Comparison of ENCODE assay signal across 8 cellular contexts in genomic region chr7:114889646-114890285, GRCh38. TPM values are rescaled to one million over a fixed set of nuclear protein-coding genes. Genes with fewer than 3 reads are reported as not detected.
DNase-seq lines count a peak whose midpoint lies in the region; ATAC-seq and TF ChIP-seq lines count a peak whose summit lies in the region.

No MANE protein-coding gene starts in this region.

- H3K27ac Mint-ChIP-seq in activated CD4-positive, alpha-beta T cell treated with anti-CD3 and anti-CD28 coated beads, Interleukin-2, amount 10 ng/mL, durations not matched to agents 7 days and 5 days = peak overlapping the region; percentile 33
- H3K27ac Mint-ChIP-seq in activated CD8-positive, alpha-beta T cell treated with anti-CD3 and anti-CD28 coated beads for 36 hours = peak overlapping the region; percentile 92

- peaks cover 8% of the 10 kb centered on the region for H3K4me1 Mint-ChIP-seq in activated CD4-positive, alpha-beta T cell treated with anti-CD3 and anti-CD28 coated beads, Interleukin-2, amount 10 ng/mL, durations not matched to agents 7 days and 5 days
- H3K4me1 Mint-ChIP-seq in activated CD8-positive, alpha-beta T cell treated with anti-CD3 and anti-CD28 coated beads for 36 hours (ENCODE audit: low read depth) = peaks cover 36% of the 10 kb centered on the region

- peak; percentile 66 for ATAC-seq in HG03354 (IDR thresholded peaks at IDR 0.05; ENCODE audit: poor library complexity, severe bottlenecking, unreplicated experiment)
- peak; percentile 98 for ATAC-seq in activated CD8-positive, alpha-beta T cell treated with anti-CD3 and anti-CD28 coated beads for 36 hours
- ATAC-seq in left colon = peak; percentile 66
- no peak for ATAC-seq in GM21360 (IDR thresholded peaks at IDR 0.05; ENCODE audit: unreplicated experiment)

- no peaks in the 10 kb centered on the region for H3K27me3 Mint-ChIP-seq in activated CD4-positive, alpha-beta T cell treated with anti-CD3 and anti-CD28 coated beads, Interleukin-2, amount 10 ng/mL, durations not matched to agents 7 days and 5 days
- H3K27me3 Mint-ChIP-seq in activated CD8-positive, alpha-beta T cell treated with anti-CD3 and anti-CD28 coated beads for 36 hours = no peaks in the 10 kb centered on the region

- peaks cover 8% of the 10 kb centered on the region for H3K36me3 Mint-ChIP-seq in activated CD4-positive, alpha-beta T cell treated with anti-CD3 and anti-CD28 coated beads, Interleukin-2, amount 10 ng/mL, durations not matched to agents 7 days and 5 days (ENCODE audit: low read depth)
- peaks cover 2% of the 10 kb centered on the region for H3K36me3 Mint-ChIP-seq in activated CD8-positive, alpha-beta T cell treated with anti-CD3 and anti-CD28 coated beads for 36 hours (ENCODE audit: low read depth)

- H3K9me3 Mint-ChIP-seq in activated CD4-positive, alpha-beta T cell treated with anti-CD3 and anti-CD28 coated beads, Interleukin-2, amount 10 ng/mL, durations not matched to agents 7 days and 5 days = peaks cover 12% of the 10 kb centered on the region
- peaks cover 7% of the 10 kb centered on the region for H3K9me3 Mint-ChIP-seq in activated CD8-positive, alpha-beta T cell treated with anti-CD3 and anti-CD28 coated beads for 36 hours

- CTCF ChIA-PET in activated CD4-positive, alpha-beta T cell treated with anti-CD3 and anti-CD28 coated beads, Interleukin-2, amount 10 ng/mL, durations not matched to agents 7 days and 5 days (lab: Charles Lee) = interaction anchor here (1.0 to 2.4 kb wide), 2 partner anchors 9 to 18 kb away, joined by 3 to 7 read pairs; no protein-coding TSS in a partner anchor
- CTCF ChIA-PET in activated CD8-positive, alpha-beta T cell treated with anti-CD3 and anti-CD28 coated beads for 36 hours (lab: Charles Lee) = no interaction called here

- no peak for TF ChIP-seq CTCF in activated CD8-positive, alpha-beta T cell treated with anti-CD3 and anti-CD28 coated beads for 36 hours (IDR thresholded peaks at IDR 0.05)

- POLR2A ChIA-PET in activated CD4-positive, alpha-beta T cell treated with anti-CD3 and anti-CD28 coated beads, Interleukin-2, amount 10 ng/mL, durations not matched to agents 7 days and 5 days (lab: Charles Lee) = interaction anchor here (0.6 kb wide), 1 partner anchor 33 kb away, joined by 3 read pairs; no protein-coding TSS in a partner anchor
- POLR2A ChIA-PET in activated CD8-positive, alpha-beta T cell treated with anti-CD3 and anti-CD28 coated beads for 36 hours (lab: Charles Lee) = interaction anchor here (1.1 to 1.2 kb wide), 2 partner anchors 34 to 37 kb away, joined by 4 read pairs; no protein-coding TSS in a partner anchor

- peak; percentile 6 for DNase-seq in activated CD4-positive, alpha-beta T cell treated with anti-CD3 and anti-CD28 coated beads, Interleukin-2, amount 10 ng/mL, durations not matched to agents 7 days and 5 days
- DNase-seq in activated CD4-positive, alpha-beta T cell treated with anti-CD3 and anti-CD28 coated beads for 48 hours = no peak
- DNase-seq in activated CD8-positive, alpha-beta T cell treated with anti-CD3 and anti-CD28 coated beads for 36 hours = peak; percentile 28
- DNase-seq in left colon (no peak), C1 segment of cervical spinal cord (lab: John Stamatoyannopoulos, UW) (no peak)
- DNase-seq in NK-92 treated with Interleukin-12 subunit alpha and Interleukin-12 subunit beta, amount 100 ng/mL, for 24 hours (lab: John Stamatoyannopoulos, UW) = no peak

- H3K4me3 Mint-ChIP-seq in activated CD4-positive, alpha-beta T cell treated with anti-CD3 and anti-CD28 coated beads, Interleukin-2, amount 10 ng/mL, durations not matched to agents 7 days and 5 days = no peak overlapping the region
- no peak overlapping the region for H3K4me3 Mint-ChIP-seq in activated CD8-positive, alpha-beta T cell treated with anti-CD3 and anti-CD28 coated beads for 36 hours

- intact Hi-C loops in activated CD8-positive, alpha-beta T cell treated with anti-CD3 and anti-CD28 coated beads for 36 hours (cut with micrococcal nuclease) = loop anchor here (1.0 to 5.0 kb wide), 2 partner anchors 33 to 42 kb away; partner anchors contain the start of gene MDFIC
- intact Hi-C loops in left colon (cut with DNase I, micrococcal nuclease) = no loop called here

RNA-seq across cellular contexts. Expression of gene MDFIC, which starts 32.1 kb away (rescaled TPM):
- total RNA-seq in activated CD4-positive, alpha-beta T cell treated with anti-CD3 and anti-CD28 coated beads, Interleukin-2, amount 10 ng/mL, durations not matched to agents 7 days and 5 days = 10 to 100 TPM; 75.4 to 91.2 TPM
- total RNA-seq in activated CD8-positive, alpha-beta T cell treated with anti-CD3 and anti-CD28 coated beads for 36 hours = 10 to 100 TPM; 53.5 to 55.3 TPM
- total RNA-seq in left colon = 10 to 100 TPM in 1 of 2 donors, 1 to 10 TPM in 1; 4.8 to 10.9 TPM

Comparison
In these comparisons a context has a peak if more than half of its experiments do, and no peak if none do; other contexts are left out.
1. DNase-seq: peak in activated CD4-positive, alpha-beta T cell treated with anti-CD3 and anti-CD28 coated beads, Interleukin-2, amount 10 ng/mL, durations not matched to agents 7 days and 5 days (single experiment) and activated CD8-positive, alpha-beta T cell treated with anti-CD3 and anti-CD28 coated beads for 36 hours (single experiment); none in activated CD4-positive, alpha-beta T cell treated with anti-CD3 and anti-CD28 coated beads for 48 hours (single experiment), left colon (0 of 2), C1 segment of cervical spinal cord (0 of 14) and NK-92 treated with Interleukin-12 subunit alpha and Interleukin-12 subunit beta, amount 100 ng/mL, for 24 hours (single experiment).
2. RNA of gene MDFIC, which starts 32.1 kb away (total RNA-seq): 75.4 to 91.2 TPM in activated CD4-positive, alpha-beta T cell treated with anti-CD3 and anti-CD28 coated beads, Interleukin-2, amount 10 ng/mL, durations not matched to agents 7 days and 5 days and 53.5 to 55.3 TPM in activated CD8-positive, alpha-beta T cell treated with anti-CD3 and anti-CD28 coated beads for 36 hours; 4.8 to 10.9 TPM in left colon; every median in the first group is over 4 times any median in the second.